In the genomic region with DNA sequence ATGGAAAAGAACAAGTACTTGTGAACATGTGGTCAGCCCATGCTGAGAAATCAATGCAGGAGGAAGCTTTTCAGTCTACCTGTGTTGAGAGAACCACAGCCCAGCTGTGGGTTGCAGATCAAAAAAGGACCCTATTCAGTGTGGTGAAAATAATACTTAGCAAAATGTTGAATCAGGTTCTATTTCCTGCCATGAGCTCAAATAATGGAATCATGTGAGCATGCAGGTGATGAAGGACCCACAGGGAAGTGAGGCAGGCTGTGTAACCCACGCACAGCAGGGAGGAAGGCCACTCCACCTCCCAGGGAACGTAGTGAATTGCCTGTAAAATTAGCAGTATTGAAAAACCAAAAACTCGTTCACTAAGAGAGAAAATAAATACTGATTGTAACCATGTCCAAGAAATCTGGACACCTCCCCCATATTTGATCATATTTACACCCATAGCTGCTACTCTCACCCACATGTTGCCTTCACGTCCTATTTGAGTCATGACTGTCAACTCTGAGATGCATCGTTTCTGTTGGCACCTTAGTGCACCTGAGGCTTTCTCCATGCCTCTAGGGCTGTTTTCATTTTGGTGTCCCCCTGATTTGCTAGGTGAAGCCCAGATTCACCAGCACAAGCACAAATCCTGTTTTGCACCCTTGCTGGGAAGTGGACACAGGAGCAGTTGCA, we compare ENCODE assay signal across 12 cellular contexts. TPM values are rescaled to one million over a fixed set of nuclear protein-coding genes. Genes with fewer than 3 reads are reported as not detected.
DNase-seq lines count a peak whose midpoint lies in the region; ATAC-seq and TF ChIP-seq lines count a peak whose summit lies in the region.
"Had no signal": no experiment of that assay in that cellular context is flagged by ENCODE, and none has a peak within 500 bp of the region (broad histone marks: within the 10 kb centered on the region; RNA-seq: fewer than 3 reads in every experiment).

No MANE protein-coding gene starts in this region.

- no peaks in the 10 kb centered on the region for H3K36me3 ChIP-seq in uterus
- H3K36me3 ChIP-seq: left lung had no signal

- H3K4me3 ChIP-seq in uterus = no peak overlapping the region
- H3K4me3 ChIP-seq: left lung had no signal

- no peaks in the 10 kb centered on the region for H3K9me3 ChIP-seq in uterus
- H3K9me3 ChIP-seq: left lung had no signal

- TF ChIP-seq CTCF in uterus (IDR thresholded peaks at IDR 0.05) = no peak

- ATAC-seq in GM21576 (IDR thresholded peaks at IDR 0.05; ENCODE audit: unreplicated experiment) (peak; percentile 24), HG03442 (IDR thresholded peaks at IDR 0.05; ENCODE audit: unreplicated experiment) (peak; percentile 18), left ventricle myocardium superior (no peak)

- H3K27ac ChIP-seq in uterus = no peak overlapping the region
- H3K27ac ChIP-seq: left lung, parathyroid adenoma had no signal

- DNase-seq in NCI-H510A treated with DMSO at 0.1 percent for 48 hours (lab: John Stamatoyannopoulos, UW) = peak; percentile 39
- DNase-seq in NCI-H510A (lab: John Stamatoyannopoulos, UW) = no peak
- DNase-seq in islet precursor cell = peak; percentile 71
- no peak for DNase-seq in uterus
- DNase-seq in NCI-H2227 (lab: John Stamatoyannopoulos, UW; ENCODE audit: unreplicated experiment) = no peak
- no peak for DNase-seq in left ventricle myocardium superior
- DNase-seq: activated CD4-positive, alpha-beta T cell treated with anti-CD3 and anti-CD28 coated beads, Interleukin-2, amount 50 U/mL, for 1 hour; left lung; NCI-H1048 had no signal

- TF ChIP-seq POLR2A in uterus (IDR thresholded peaks at IDR 0.05) = no peak

- H3K27me3 ChIP-seq in uterus = no peaks in the 10 kb centered on the region
- H3K27me3 ChIP-seq: left lung had no signal

- intact Hi-C loops in uterus (cut with DNase I; ENCODE audit: low total_unique reads) = no loop called here
- intact Hi-C loops in left ventricle myocardium superior (cut with micrococcal nuclease) = no loop called here

- no peaks in the 10 kb centered on the region for H3K4me1 ChIP-seq in uterus
- H3K4me1 ChIP-seq: left lung, parathyroid adenoma had no signal

RNA-seq across cellular contexts. Expression of a gene that starts 20.5 kb away (rescaled TPM):
- total RNA-seq in uterus (10 to 100 TPM in 3 of 4 donors, 1 to 10 TPM in 1; 2.0 to 21.8 (median 15.4) TPM), left ventricle myocardium superior (10.1 TPM)

Comparison
In these comparisons a context has a peak if more than half of its experiments do, and no peak if none do; other contexts are left out.
1. DNase-seq: peak in NCI-H510A treated with DMSO at 0.1 percent for 48 hours (single experiment) and islet precursor cell (single experiment); none in NCI-H510A (single experiment), uterus (0 of 2), NCI-H2227 (single experiment) and left ventricle myocardium superior (single experiment).